19 cellular contexts compared by ENCODE assay signal in the genomic region with DNA sequence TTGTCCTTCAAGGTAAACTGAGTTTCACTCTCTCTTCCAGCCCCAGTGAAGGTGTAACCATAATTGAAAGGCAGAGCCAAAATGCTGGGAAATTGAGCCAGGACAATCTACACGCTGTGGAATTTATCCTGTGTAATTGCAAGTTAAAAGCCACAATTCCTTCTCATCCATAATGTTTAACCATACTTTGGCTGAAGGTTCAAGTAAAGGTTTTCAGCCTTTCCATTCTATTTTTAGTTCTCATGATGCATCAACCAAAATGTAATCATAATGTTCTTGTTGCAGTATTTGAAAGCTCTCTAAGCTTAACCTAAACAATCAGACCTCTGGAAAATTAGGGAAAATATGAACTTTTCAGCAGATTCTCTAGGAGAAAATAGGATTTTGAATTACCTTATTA.
"Had no signal": no experiment of that assay in that cellular context is flagged by ENCODE, and none has a peak within 500 bp of the region (broad histone marks: within the 10 kb centered on the region; RNA-seq: fewer than 3 reads in every experiment).

No MANE protein-coding gene starts in this region.

- H3K27ac ChIP-seq: colonic mucosa, esophagus squamous epithelium, left ventricle myocardium inferior, lower lobe of right lung, psoas muscle, right atrium auricular region, sigmoid colon, skin epidermis had no signal

- H3K4me3 ChIP-seq: colonic mucosa, esophagus squamous epithelium, left ventricle myocardium inferior, lower lobe of right lung, psoas muscle, right atrium auricular region, sigmoid colon, skin epidermis, stomach had no signal

- ATAC-seq: left cardiac atrium; lower lobe of right lung; natural killer cell treated with Interleukin-12 subunit alpha and Interleukin-12 subunit beta and Interleukin-15 and Interleukin-18, amount 100 ng/mL, for 72 hours; psoas muscle; stimulated activated naive B cell treated with anti-CD40 and anti-IgM and Interleukin-4, amounts not matched to agents 10 μg/mL and 1 μg/mL and 100 μg/mL, for 72 hours had no signal

- H3K36me3 Mint-ChIP-seq: memory B cell; natural killer cell treated with Interleukin-12 subunit alpha and Interleukin-12 subunit beta and Interleukin-15 and Interleukin-18, amount 100 ng/mL, for 72 hours; stimulated activated naive B cell treated with anti-CD40 and anti-IgM and Interleukin-4, amounts not matched to agents 10 μg/mL and 1 μg/mL and 100 μg/mL, for 72 hours had no signal

- H3K27ac Mint-ChIP-seq: memory B cell; natural killer cell treated with Interleukin-12 subunit alpha and Interleukin-12 subunit beta and Interleukin-15 and Interleukin-18, amount 100 ng/mL, for 72 hours; stimulated activated naive B cell treated with anti-CD40 and anti-IgM and Interleukin-4, amounts not matched to agents 10 μg/mL and 1 μg/mL and 100 μg/mL, for 72 hours had no signal

- H3K9me3 Mint-ChIP-seq: memory B cell; natural killer cell treated with Interleukin-12 subunit alpha and Interleukin-12 subunit beta and Interleukin-15 and Interleukin-18, amount 100 ng/mL, for 72 hours; stimulated activated naive B cell treated with anti-CD40 and anti-IgM and Interleukin-4, amounts not matched to agents 10 μg/mL and 1 μg/mL and 100 μg/mL, for 72 hours had no signal

- DNase-seq: colonic mucosa; dermis blood vessel endothelial cell; esophagus squamous epithelium; left cardiac atrium; left ventricle myocardium inferior; lower lobe of right lung; midbrain; occipital lobe; psoas muscle; sigmoid colon; stimulated activated CD4-positive, alpha-beta T cell treated with anti-CD3 and anti-CD28 coated beads, Interleukin-2, amount 100 ng/mL, for 24 hours; stimulated activated CD4-positive, alpha-beta T cell treated with anti-CD3 and anti-CD28 coated beads, Interleukin-4, amount 100 ng/mL, for 4 hours; stimulated activated naive B cell treated with anti-CD40 and anti-IgM and Interleukin-4, amounts not matched to agents 10 μg/mL and 1 μg/mL and 100 μg/mL, for 72 hours; stomach; trophoblast cell had no signal

- H3K4me3 Mint-ChIP-seq: memory B cell; natural killer cell treated with Interleukin-12 subunit alpha and Interleukin-12 subunit beta and Interleukin-15 and Interleukin-18, amount 100 ng/mL, for 72 hours; stimulated activated naive B cell treated with anti-CD40 and anti-IgM and Interleukin-4, amounts not matched to agents 10 μg/mL and 1 μg/mL and 100 μg/mL, for 72 hours had no signal
